Comparison of ENCODE assay signal across 12 cellular contexts in the genomic region with DNA sequence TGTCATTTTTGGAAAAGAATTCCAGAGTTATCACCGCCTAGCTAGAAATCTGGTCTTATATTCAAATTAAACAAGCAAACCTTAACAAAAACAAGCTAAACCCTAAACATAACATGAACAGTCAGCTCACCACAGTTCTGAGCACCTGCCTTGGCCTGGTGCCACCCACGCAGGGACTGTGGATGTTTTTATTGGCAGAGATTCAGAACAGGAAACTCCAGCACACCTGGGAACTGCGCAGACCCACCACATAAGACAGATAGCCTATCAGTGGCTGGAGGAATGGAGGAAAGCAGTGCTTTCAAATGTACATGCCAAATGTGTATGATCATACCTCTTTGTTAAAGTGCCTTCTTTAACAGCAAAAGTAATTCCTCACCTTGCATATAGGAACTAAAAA. TPM values are rescaled to one million over a fixed set of nuclear protein-coding genes. Genes with fewer than 3 reads are reported as not detected.
DNase-seq lines count a peak whose midpoint lies in the region; ATAC-seq and TF ChIP-seq lines count a peak whose summit lies in the region.
"Had no signal": no experiment of that assay in that cellular context is flagged by ENCODE, and none has a peak within 500 bp of the region (broad histone marks: within the 10 kb centered on the region; RNA-seq: fewer than 3 reads in every experiment).

No MANE protein-coding gene starts in this region.

- TF ChIP-seq POLR2A in upper lobe of left lung (IDR thresholded peaks at IDR 0.05), result no peak
- TF ChIP-seq POLR2A in lower leg skin (IDR thresholded peaks at IDR 0.05), result no peak

- H3K27ac Mint-ChIP-seq in activated T-helper 1 cell treated with anti-CD3 and anti-CD28 coated beads, Interleukin-12 subunit alpha, Interleukin-12 subunit beta, Interleukin-2, Interleukin-4 antibody, amounts not matched to agents 30 ng/mL and 10 ng/mL and 1 ng/mL, durations not matched to agents 14 hours and 24 hours and 36 hours, result no peak overlapping the region
- H3K27ac Mint-ChIP-seq in T-helper 17 cell (peak overlapping the region; percentile 19), GM23338 (no peak overlapping the region; the same call in 1 of the 2 replicates)

- TF ChIP-seq EP300 in upper lobe of left lung (IDR thresholded peaks at IDR 0.05), result no peak

- H3K36me3 ChIP-seq in upper lobe of left lung (no peaks in the 10 kb centered on the region), GM23338 (ENCODE audit: insufficient read depth) (no peaks in the 10 kb centered on the region)
- H3K36me3 ChIP-seq: adrenal gland, gastroesophageal sphincter had no signal

- H3K27me3 ChIP-seq in upper lobe of left lung (no peaks in the 10 kb centered on the region), GM23338 (ENCODE audit: insufficient read depth) (no peaks in the 10 kb centered on the region)
- H3K27me3 ChIP-seq: adrenal gland, gastroesophageal sphincter had no signal

- H3K4me1 ChIP-seq in upper lobe of left lung, result peaks cover 0 to 7% (median 0%) of the 10 kb centered on the region in 4 donors
- H3K4me1 ChIP-seq in GM23338 (ENCODE audit: insufficient read depth), result peaks cover 7% of the 10 kb centered on the region
- H3K4me1 ChIP-seq: adrenal gland, gastroesophageal sphincter had no signal

- TF ChIP-seq CTCF in epithelial cell of esophagus (IDR thresholded peaks at IDR 0.05; ENCODE audit: insufficient read depth, low read depth, low read length, missing control alignments) (no peak), upper lobe of left lung (IDR thresholded peaks at IDR 0.05) (no peak), lower leg skin (IDR thresholded peaks at IDR 0.05) (no peak), GM23338 (conservative IDR thresholded peaks at IDR 0.05; ENCODE audit: low read depth in 2 of 2) (no peak)

- no peak overlapping the region for H2AFZ ChIP-seq in GM23338
- H2AFZ ChIP-seq: PC-9 had no signal

- intact Hi-C loops in activated T-helper 1 cell treated with anti-CD3 and anti-CD28 coated beads, Interleukin-12 subunit alpha, Interleukin-12 subunit beta, Interleukin-2, Interleukin-4 antibody, amounts not matched to agents 30 ng/mL and 10 ng/mL and 1 ng/mL, durations not matched to agents 14 hours and 24 hours and 36 hours (cut with micrococcal nuclease), result no loop called here
- intact Hi-C loops in lower leg skin (cut with DNase I; ENCODE audit: low total_unique reads), result no loop called here
- intact Hi-C loops in sciatic nerve (cut with DNase I), result no loop called here

- H3K9me3 Mint-ChIP-seq in activated T-helper 1 cell treated with anti-CD3 and anti-CD28 coated beads, Interleukin-12 subunit alpha, Interleukin-12 subunit beta, Interleukin-2, Interleukin-4 antibody, amounts not matched to agents 30 ng/mL and 10 ng/mL and 1 ng/mL, durations not matched to agents 14 hours and 24 hours and 36 hours, result no peaks in the 10 kb centered on the region
- no peaks in the 10 kb centered on the region for H3K9me3 Mint-ChIP-seq in GM23338

- no peak overlapping the region for H3K4me3 ChIP-seq in epithelial cell of esophagus (ENCODE audit: low read length)
- no peak overlapping the region for H3K4me3 ChIP-seq in upper lobe of left lung
- H3K4me3 ChIP-seq in lower leg skin (ENCODE audit: low read depth, poor library complexity, severe bottlenecking), result no peak overlapping the region
- H3K4me3 ChIP-seq in GM23338, result no peak overlapping the region
- H3K4me3 ChIP-seq: adrenal gland, gastroesophageal sphincter, PC-9 had no signal

- H3K9me2 ChIP-seq in GM23338 (ENCODE audit: insufficient read depth), result no peaks in the 10 kb centered on the region

- H3F3A ChIP-seq in GM23338 (replicated peaks; ENCODE audit: low read depth), result no peaks in the 10 kb centered on the region

- H4K20me1 ChIP-seq in GM23338 (replicated peaks; ENCODE audit: insufficient read depth), result 0 out of 2 replicates have a peak, but pooled peaks cover 3% of the 10 kb centered on the region

- DNase-seq in activated T-helper 1 cell treated with Interleukin-2 at 50 U/mL for 16 hours (ENCODE audit: low read depth) (peak; percentile 19), T-helper 17 cell (peak in 2 of 3 donors; percentile 17 to 18), epithelial cell of esophagus (ENCODE audit: low read depth) (peak; percentile 89), upper lobe of left lung (peak in 1 of 2 donors; percentile 51), lower leg skin (ENCODE audit: low spot score in 2 of 2) (no peak), GM23338 (ENCODE audit: low spot score) (no peak), sciatic nerve (ENCODE audit: low spot score) (no peak)
- DNase-seq in activated T-helper 1 cell treated with anti-CD3 and anti-CD28 coated beads, Interleukin-12 subunit alpha, Interleukin-12 subunit beta, Interleukin-2, Interleukin-4 antibody, amounts not matched to agents 30 ng/mL and 10 ng/mL and 1 ng/mL, durations not matched to agents 14 hours and 24 hours and 36 hours (ENCODE audit: low spot score), result no peak
- DNase-seq: adrenal gland had no signal

- 40 to 47% methylated on average over 3 of the region's 3 CpGs for WGBS in upper lobe of left lung, 2 donors
- WGBS in lower leg skin, 2 donors, result 34 to 52% methylated on average over 3 of the region's 3 CpGs

- no peak overlapping the region for H3K4me2 ChIP-seq in GM23338
- H3K4me2 ChIP-seq: PC-9 had no signal

- no peaks in the 10 kb centered on the region for H3K27me3 Mint-ChIP-seq in activated T-helper 1 cell treated with anti-CD3 and anti-CD28 coated beads, Interleukin-12 subunit alpha, Interleukin-12 subunit beta, Interleukin-2, Interleukin-4 antibody, amounts not matched to agents 30 ng/mL and 10 ng/mL and 1 ng/mL, durations not matched to agents 14 hours and 24 hours and 36 hours (ENCODE audit: insufficient read depth)
- H3K27me3 Mint-ChIP-seq in T-helper 17 cell (no peaks in the 10 kb centered on the region), GM23338 (ENCODE audit: insufficient read depth, low read depth, poor library complexity) (no peaks in the 10 kb centered on the region)

- H3K27ac ChIP-seq in upper lobe of left lung (no peak overlapping the region), GM23338 (ENCODE audit: low read depth) (no peak overlapping the region)
- H3K27ac ChIP-seq: adrenal gland, gastroesophageal sphincter, PC-9 had no signal

- H3K9me3 ChIP-seq in T-helper 17 cell (ENCODE audit: control insufficient read depth, low read length, poor library complexity, severe bottlenecking) (no peaks in the 10 kb centered on the region), upper lobe of left lung (no peaks in the 10 kb centered on the region)
- H3K9me3 ChIP-seq: adrenal gland, gastroesophageal sphincter had no signal

- peaks cover 6% of the 10 kb centered on the region for H3K4me1 Mint-ChIP-seq in activated T-helper 1 cell treated with anti-CD3 and anti-CD28 coated beads, Interleukin-12 subunit alpha, Interleukin-12 subunit beta, Interleukin-2, Interleukin-4 antibody, amounts not matched to agents 30 ng/mL and 10 ng/mL and 1 ng/mL, durations not matched to agents 14 hours and 24 hours and 36 hours (ENCODE audit: low read depth)
- H3K4me1 Mint-ChIP-seq in T-helper 17 cell (peaks cover 12% of the 10 kb centered on the region), GM23338 (peaks cover 8% of the 10 kb centered on the region)

- H3K4me3 Mint-ChIP-seq in activated T-helper 1 cell treated with anti-CD3 and anti-CD28 coated beads, Interleukin-12 subunit alpha, Interleukin-12 subunit beta, Interleukin-2, Interleukin-4 antibody, amounts not matched to agents 30 ng/mL and 10 ng/mL and 1 ng/mL, durations not matched to agents 14 hours and 24 hours and 36 hours, result no peak overlapping the region
- H3K4me3 Mint-ChIP-seq in T-helper 17 cell (peak overlapping the region; percentile 47), GM23338 (no peak overlapping the region)

- H3K36me3 Mint-ChIP-seq in activated T-helper 1 cell treated with anti-CD3 and anti-CD28 coated beads, Interleukin-12 subunit alpha, Interleukin-12 subunit beta, Interleukin-2, Interleukin-4 antibody, amounts not matched to agents 30 ng/mL and 10 ng/mL and 1 ng/mL, durations not matched to agents 14 hours and 24 hours and 36 hours (ENCODE audit: low read depth), result no peaks in the 10 kb centered on the region
- peaks cover 2% of the 10 kb centered on the region for H3K36me3 Mint-ChIP-seq in T-helper 17 cell (ENCODE audit: low read depth)
- H3K36me3 Mint-ChIP-seq in GM23338 (ENCODE audit: low read depth), result peaks cover 7% of the 10 kb centered on the region; the same call in 2 of the 3 replicates

- peaks cover 88% of the 10 kb centered on the region for H3K79me2 ChIP-seq in GM23338 (replicated peaks; ENCODE audit: insufficient read depth)

- peak; percentile 91 for ATAC-seq in T-helper 17 cell
- peak; percentile 34 to 72 for ATAC-seq in upper lobe of left lung (ENCODE audit: low FRiP score in 2 of 2)
- no peak for ATAC-seq in GM23338
- ATAC-seq in sciatic nerve, result no peak
- ATAC-seq: gastroesophageal sphincter had no signal

RNA-seq across cellular contexts. Expression of a gene that starts 8.9 kb away (rescaled TPM):
- total RNA-seq in activated T-helper 1 cell treated with anti-CD3 and anti-CD28 coated beads, Interleukin-12 subunit alpha, Interleukin-12 subunit beta, Interleukin-2, Interleukin-4 antibody, amounts not matched to agents 30 ng/mL and 10 ng/mL and 1 ng/mL, durations not matched to agents 14 hours and 24 hours and 36 hours, result 2.8 and 3.2 TPM in 2 replicates
- total RNA-seq in T-helper 17 cell (1 to 10 TPM; 5.1 to 6.3 TPM), upper lobe of left lung (10 to 100 TPM in 5 of 6 donors, 1 to 10 TPM in 1; 8.7 to 94.4 (median 18.9) TPM), lower leg skin (10 to 100 TPM; 35.6 to 50.9 (median 43.9) TPM), sciatic nerve (3.1 TPM)
- total RNA-seq in GM23338 (2014; rRNA removed; shearing (Covaris generic)), result 30.9 and 37.6 TPM in 2 replicates
- polyA plus RNA-seq in GM23338 (2016; fragmentation: Nextera tagmentation; extraction: Ambion mirVana), result 10.5 and 12.1 TPM in 2 replicates
- total RNA-seq: pulmonary artery endothelial cell had no signal

Comparison
In these comparisons a context has a peak if more than half of its experiments do, and no peak if none do; other contexts are left out.
1. DNase-seq: peak in activated T-helper 1 cell treated with Interleukin-2 at 50 U/mL for 16 hours (single experiment), T-helper 17 cell (2 of 3) and epithelial cell of esophagus (single experiment); none in activated T-helper 1 cell treated with anti-CD3 and anti-CD28 coated beads, Interleukin-12 subunit alpha, Interleukin-12 subunit beta, Interleukin-2, Interleukin-4 antibody, amounts not matched to agents 30 ng/mL and 10 ng/mL and 1 ng/mL, durations not matched to agents 14 hours and 24 hours and 36 hours (single experiment), lower leg skin (0 of 2), GM23338 (single experiment) and sciatic nerve (single experiment).
2. ATAC-seq: peak in T-helper 17 cell (single experiment) and upper lobe of left lung (2 of 2); none in GM23338 (single experiment) and sciatic nerve (single experiment).